22 cellular contexts compared by ENCODE assay signal in the genomic region with DNA sequence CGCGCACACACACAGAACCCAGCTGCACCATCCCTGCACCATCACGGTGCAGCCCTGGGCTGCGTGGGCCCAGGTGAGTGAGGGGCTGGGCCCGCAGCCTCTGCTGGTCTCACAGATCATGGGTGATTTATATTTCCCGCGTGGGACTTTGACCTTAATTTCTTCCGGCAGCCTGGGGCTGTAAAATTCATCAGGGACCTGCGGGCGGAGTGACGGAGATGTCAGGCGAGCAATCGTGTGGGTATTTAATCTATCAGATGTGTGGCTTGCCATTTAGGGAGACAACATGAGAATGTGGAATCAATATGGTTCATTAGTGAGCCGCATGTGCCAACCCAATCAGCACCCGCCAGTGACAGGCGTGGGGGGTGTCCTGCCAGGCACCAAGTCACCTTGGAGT. TPM values are rescaled to one million over a fixed set of nuclear protein-coding genes. Genes with fewer than 3 reads are reported as not detected.
DNase-seq lines count a peak whose midpoint lies in the region; ATAC-seq and TF ChIP-seq lines count a peak whose summit lies in the region.
"Had no signal": no experiment of that assay in that cellular context is flagged by ENCODE, and none has a peak within 500 bp of the region (broad histone marks: within the 10 kb centered on the region; RNA-seq: fewer than 3 reads in every experiment).

No MANE protein-coding gene starts in this region.

- H3K9me3 Mint-ChIP-seq in stimulated activated naive CD8-positive, alpha-beta T cell treated with anti-CD3 and anti-CD28 coated beads, Interleukin-15, amount 100 ng/mL, for 72 hours = no peaks in the 10 kb centered on the region
- H3K9me3 Mint-ChIP-seq in endodermal cell (peaks cover 1% of the 10 kb centered on the region), neural progenitor cell (no peaks in the 10 kb centered on the region)
- H3K9me3 Mint-ChIP-seq: CD4-positive, alpha-beta memory T cell had no signal

- H3K4me1 Mint-ChIP-seq in stimulated activated naive CD8-positive, alpha-beta T cell treated with anti-CD3 and anti-CD28 coated beads, Interleukin-15, amount 100 ng/mL, for 72 hours = peaks cover 17% of the 10 kb centered on the region
- H3K4me1 Mint-ChIP-seq in endodermal cell = peaks cover 72% of the 10 kb centered on the region
- H3K4me1 Mint-ChIP-seq in neural progenitor cell = peaks cover 61% of the 10 kb centered on the region

- no peak overlapping the region for H3K4me2 ChIP-seq in neural progenitor cell
- H3K4me2 ChIP-seq: BLaER1 had no signal

- no peaks in the 10 kb centered on the region for H3K36me3 ChIP-seq in endodermal cell (ENCODE audit: control insufficient read depth, insufficient read depth, low read length)
- H3K36me3 ChIP-seq in neural progenitor cell = no peaks in the 10 kb centered on the region
- no peaks in the 10 kb centered on the region for H3K36me3 ChIP-seq in transverse colon
- H3K36me3 ChIP-seq: BLaER1 had no signal

- no peak for TF ChIP-seq POLR2A in transverse colon (IDR thresholded peaks at IDR 0.05)

- H3K27me3 ChIP-seq in endodermal cell (ENCODE audit: control insufficient read depth, insufficient read depth, low read length, poor library complexity, severe bottlenecking) (no peaks in the 10 kb centered on the region), neural progenitor cell (no peaks in the 10 kb centered on the region), transverse colon (no peaks in the 10 kb centered on the region)

- H3K36me3 Mint-ChIP-seq in endodermal cell (ENCODE audit: low read depth) (no peaks in the 10 kb centered on the region), neural progenitor cell (no peaks in the 10 kb centered on the region)
- H3K36me3 Mint-ChIP-seq: CD4-positive, alpha-beta memory T cell had no signal

- H3K27me3 Mint-ChIP-seq in stimulated activated naive CD8-positive, alpha-beta T cell treated with anti-CD3 and anti-CD28 coated beads, Interleukin-15, amount 100 ng/mL, for 72 hours = no peaks in the 10 kb centered on the region
- H3K27me3 Mint-ChIP-seq in endodermal cell (ENCODE audit: insufficient read depth) (peaks cover 1% of the 10 kb centered on the region), neural progenitor cell (ENCODE audit: insufficient read depth, low read depth) (peaks cover 29% of the 10 kb centered on the region)

- no peak overlapping the region for H2AFZ ChIP-seq in neural progenitor cell (replicated peaks)

- no peak overlapping the region for H3K27ac Mint-ChIP-seq in stimulated activated naive CD8-positive, alpha-beta T cell treated with anti-CD3 and anti-CD28 coated beads, Interleukin-15, amount 100 ng/mL, for 72 hours
- H3K27ac Mint-ChIP-seq in endodermal cell (peak overlapping the region; percentile 30), neural progenitor cell (peak overlapping the region; percentile 59)
- H3K27ac Mint-ChIP-seq: CD4-positive, alpha-beta memory T cell had no signal

- intact Hi-C loops in transverse colon (cut with DNase I; ENCODE audit: low total_unique reads) = no loop called here

- 93 to 99% methylated on average over 16 of the region's 16 CpGs for WGBS in endodermal cell (ENCODE audit: insufficient coverage in 1 of 2, insufficient read length in 1 of 2), 2 experiments
- 75% methylated on average over 14 of the region's 16 CpGs; no CpG with 5 or more reads in 1 of the 2 donors for WGBS in transverse colon (ENCODE audit: low coverage in 1 of 2), 2 donors

- H3K79me2 ChIP-seq in neural progenitor cell (ENCODE audit: low read depth) = no peaks in the 10 kb centered on the region

- H4K20me1 ChIP-seq in neural progenitor cell (ENCODE audit: low read depth) = no peaks in the 10 kb centered on the region

- no peak for TF ChIP-seq EP300 in transverse colon (IDR thresholded peaks at IDR 0.05; ENCODE audit: low read depth)

- H3K4me3 ChIP-seq in endodermal cell (ENCODE audit: low read length) (no peak overlapping the region), neural progenitor cell (no peak overlapping the region), transverse colon (no peak overlapping the region)
- H3K4me3 ChIP-seq: BLaER1 had no signal

- in situ Hi-C loops in transverse colon (cut with MboI; ENCODE audit: low pct_ligation_motif_present in 1 of 4, low pct_unique_long_range_greater_than_20kb in 1 of 4, low sequenced_read_pairs in 3 of 4) = no loop called here

- H3F3A ChIP-seq in neural progenitor cell (ENCODE audit: low read depth) = peaks cover 52% of the 10 kb centered on the region

- H3K27ac ChIP-seq in endodermal cell (ENCODE audit: low read depth, low read length) (no peak overlapping the region), neural progenitor cell (no peak overlapping the region), transverse colon (no peak overlapping the region)
- H3K27ac ChIP-seq: BLaER1, HL-60 had no signal

- H3K4me1 ChIP-seq in endodermal cell (ENCODE audit: control insufficient read depth, insufficient read depth, low read length) = peaks cover 19% of the 10 kb centered on the region
- H3K4me1 ChIP-seq in neural progenitor cell = peaks cover 63% of the 10 kb centered on the region
- H3K4me1 ChIP-seq in transverse colon = peaks cover 0 to 8% (median 0%) of the 10 kb centered on the region in 4 donors

- no peak for DNase-seq in stimulated activated naive CD8-positive, alpha-beta T cell treated with anti-CD3 and anti-CD28 coated beads, Interleukin-15, amount 100 ng/mL, for 72 hours
- no peak for DNase-seq in stimulated activated naive CD8-positive, alpha-beta T cell treated with anti-CD3 and anti-CD28 coated beads, Interleukin-15, Interleukin-2, amounts not matched to agents 100 U/mL and 50 U/mL, for 24 hours
- DNase-seq in endodermal cell (no peak), neural progenitor cell (ENCODE audit: low spot score) (no peak), transverse colon (peak; percentile 34), MV-4-11 (lab: John Stamatoyannopoulos, UW) (no peak), NCI-H1092 treated with DMSO at 0.1 percent for 48 hours (lab: John Stamatoyannopoulos, UW) (no peak)
- DNase-seq: 8988T; CD4-positive, alpha-beta memory T cell; DMS153; DMS79; GDM1; GOT3; H9 had no signal

- ATAC-seq in stimulated activated naive CD8-positive, alpha-beta T cell treated with anti-CD3 and anti-CD28 coated beads, Interleukin-15, amount 100 ng/mL, for 72 hours = peak; percentile 74
- ATAC-seq in stimulated activated naive CD8-positive, alpha-beta T cell treated with anti-CD3 and anti-CD28 coated beads, Interleukin-15, Interleukin-2, amounts not matched to agents 100 U/mL and 50 U/mL, for 24 hours = no peak
- no peak for ATAC-seq in HG02678 (IDR thresholded peaks at IDR 0.05; ENCODE audit: unreplicated experiment)

- H3K9me3 ChIP-seq in endodermal cell (ENCODE audit: control insufficient read depth, low read length) (no peaks in the 10 kb centered on the region), neural progenitor cell (ENCODE audit: low read depth) (no peaks in the 10 kb centered on the region), transverse colon (no peaks in the 10 kb centered on the region)
- H3K9me3 ChIP-seq: BLaER1 had no signal

- TF ChIP-seq CTCF in endodermal cell (conservative IDR thresholded peaks at IDR 0.05) = no peak
- TF ChIP-seq CTCF in neural progenitor cell (IDR thresholded peaks at IDR 0.05) = no peak
- TF ChIP-seq CTCF in transverse colon (IDR thresholded peaks at IDR 0.05) = no peak

- H3K4me3 Mint-ChIP-seq in stimulated activated naive CD8-positive, alpha-beta T cell treated with anti-CD3 and anti-CD28 coated beads, Interleukin-15, amount 100 ng/mL, for 72 hours = no peak overlapping the region
- H3K4me3 Mint-ChIP-seq in endodermal cell = no peak overlapping the region
- no peak overlapping the region for H3K4me3 Mint-ChIP-seq in neural progenitor cell
- H3K4me3 Mint-ChIP-seq: CD14-positive monocyte; CD4-positive, alpha-beta memory T cell; H9 had no signal

- no peak overlapping the region for H3K9ac ChIP-seq in endodermal cell (ENCODE audit: extremely low read depth, low read length, poor library complexity, severe bottlenecking)
- no peak overlapping the region for H3K9ac ChIP-seq in neural progenitor cell
- H3K9ac ChIP-seq: BLaER1 had no signal

RNA-seq across cellular contexts. Expression of gene C10orf105, which starts 57.6 kb away (rescaled TPM):
- total RNA-seq in endodermal cell (under 1 TPM; 0.13 to 0.33 TPM), neural progenitor cell (ENCODE audit: low replicate concordance) (0.39 and 1.5 TPM in 2 replicates), transverse colon (under 1 TPM in 1 of 4 donors, not detected in 3; 0.16 TPM)
- polyA plus RNA-seq in endodermal cell (2013, experiment 1 of 2) = 0.64 TPM
- 0.66 TPM for polyA plus RNA-seq in endodermal cell (2013, experiment 2 of 2)
- total RNA-seq: A673, Daoy, HT1080 had no signal
- polyA plus RNA-seq: AG04450 had no signal

Comparison
In these comparisons a context has a peak if more than half of its experiments do, and no peak if none do; other contexts are left out.
1. H3K27ac Mint-ChIP-seq: peak in endodermal cell (single experiment) and neural progenitor cell (single experiment); none in stimulated activated naive CD8-positive, alpha-beta T cell treated with anti-CD3 and anti-CD28 coated beads, Interleukin-15, amount 100 ng/mL, for 72 hours (0 of 2).